In the genomic region with DNA sequence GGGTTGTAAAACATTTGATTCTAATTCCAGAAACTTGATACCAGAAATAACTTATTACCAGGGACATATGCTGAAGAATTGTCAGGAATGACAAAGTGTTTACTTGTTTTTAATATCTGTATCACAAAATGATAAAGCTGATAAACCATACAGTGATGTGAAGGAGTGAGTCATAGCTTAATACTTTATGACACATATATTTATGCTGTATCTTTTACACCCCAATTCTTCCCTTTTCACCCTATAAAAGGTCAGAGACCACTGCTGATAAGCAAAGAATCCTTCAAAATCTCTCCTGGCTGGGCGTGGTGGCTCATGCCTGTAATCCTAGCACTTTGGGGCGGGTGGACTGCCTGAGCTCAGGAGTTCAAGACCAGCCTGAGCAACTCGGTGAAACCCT, we compare ENCODE assay signal across 15 cellular contexts. TPM values are rescaled to one million over a fixed set of nuclear protein-coding genes. Genes with fewer than 3 reads are reported as not detected.
A peak's percentile ranks its signal among the peaks of the same experiment; 100 is the strongest.
DNase-seq lines count a peak whose midpoint lies in the region; ATAC-seq, FAIRE-seq and TF ChIP-seq lines count a peak whose summit lies in the region.
"Had no signal": no experiment of that assay in that cellular context is flagged by ENCODE, and none has a peak within 500 bp of the region (broad histone marks: within the 10 kb centered on the region; RNA-seq: fewer than 3 reads in every experiment).

No MANE protein-coding gene starts in this region.

- no peak for TF ChIP-seq POLR2A in HepG2 (IDR thresholded peaks at IDR 0.05; ENCODE audit: insufficient read depth in 1 of 2, low read depth in 2 of 2, low read length in 2 of 2)

- peaks cover 51% of the 10 kb centered on the region for H3K4me1 Mint-ChIP-seq in brain
- peaks cover 82 to 86% of the 10 kb centered on the region in 2 donors for H3K4me1 Mint-ChIP-seq in natural killer cell
- H3K4me1 Mint-ChIP-seq in GM23338: peaks cover 34% of the 10 kb centered on the region

- H3K9me3 ChIP-seq in BLaER1: no peaks in the 10 kb centered on the region
- H3K9me3 ChIP-seq in Karpas-422 (ENCODE audit: low read length): no peaks in the 10 kb centered on the region
- no peaks in the 10 kb centered on the region for H3K9me3 ChIP-seq in HepG2 (ENCODE audit: low read length)
- H3K9me3 ChIP-seq: gastroesophageal sphincter had no signal

- WGBS in HepG2 (ENCODE audit: low lambda C conversion rate): 73% methylated on average over 3 of the region's 3 CpGs

- H2AFZ ChIP-seq in Karpas-422 (ENCODE audit: low read length) (no peak overlapping the region), HepG2 (ENCODE audit: low read length) (no peak overlapping the region), GM23338 (no peak overlapping the region)

- H3K27ac ChIP-seq in BLaER1: peak overlapping the region; percentile 92
- peak overlapping the region; percentile 99 for H3K27ac ChIP-seq in Karpas-422 (ENCODE audit: low read length)
- H3K27ac ChIP-seq in HepG2 (ENCODE audit: extremely low read length, insufficient read depth, low read length): no peak overlapping the region
- no peak overlapping the region for H3K27ac ChIP-seq in GM23338 (ENCODE audit: low read depth)
- H3K27ac ChIP-seq: neural progenitor cell had no signal

- CTCF ChIA-PET in HepG2 (lab: Yijun Ruan, JAX; ENCODE audit: low intra/inter-chr PET ratio, low total read pairs): no interaction called here

- H3K4me2 ChIP-seq in BLaER1 (peak overlapping the region; percentile 79), Karpas-422 (ENCODE audit: low read depth, low read length, poor library complexity, severe bottlenecking) (peak overlapping the region; percentile 81), HepG2 (ENCODE audit: low read depth, low read length) (no peak overlapping the region), GM23338 (no peak overlapping the region)

- H3K9me3 Mint-ChIP-seq in brain: peaks cover 0 to 7% (median 2%) of the 10 kb centered on the region in 5 experiments
- H3K9me3 Mint-ChIP-seq in natural killer cell: no peaks in the 10 kb centered on the region
- H3K9me3 Mint-ChIP-seq in GM23338: no peaks in the 10 kb centered on the region
- H3K9me3 Mint-ChIP-seq: activated naive CD8-positive, alpha-beta T cell treated with anti-CD3 and anti-CD28 coated beads, Interleukin-2, amount 10 ng/mL, durations not matched to agents 7 days and 5 days; neural progenitor cell had no signal

- FAIRE-seq in HepG2 (lab: Jason Lieb, UNC): no peak

- TF ChIP-seq RAD21 in HepG2 (CRISPR knock-in tag; IDR thresholded peaks at IDR 0.05): no peak

- peak overlapping the region in 2 of 5 experiments; percentile 34 to 73 for H3K4me3 Mint-ChIP-seq in brain
- H3K4me3 Mint-ChIP-seq in natural killer cell: peak overlapping the region; percentile 73
- no peak overlapping the region for H3K4me3 Mint-ChIP-seq in GM23338
- H3K4me3 Mint-ChIP-seq: activated naive CD8-positive, alpha-beta T cell treated with anti-CD3 and anti-CD28 coated beads, Interleukin-2, amount 10 ng/mL, durations not matched to agents 7 days and 5 days; neural progenitor cell had no signal

- peak overlapping the region; percentile 75 for H3K9ac ChIP-seq in BLaER1
- H3K9ac ChIP-seq in Karpas-422 (ENCODE audit: low read length): peak overlapping the region; percentile 70
- H3K9ac ChIP-seq in HepG2 (ENCODE audit: insufficient read depth, low read depth, low read length): no peak overlapping the region
- H3K9ac ChIP-seq: neural progenitor cell had no signal

- H3K27me3 ChIP-seq in BLaER1: no peaks in the 10 kb centered on the region
- no peaks in the 10 kb centered on the region for H3K27me3 ChIP-seq in Karpas-422 (ENCODE audit: low read length)
- H3K27me3 ChIP-seq in HepG2 (ENCODE audit: control insufficient read depth in 1 of 2, insufficient read depth in 2 of 2, low read length in 2 of 2): no peaks in the 10 kb centered on the region
- no peaks in the 10 kb centered on the region for H3K27me3 ChIP-seq in GM23338 (ENCODE audit: insufficient read depth)
- H3K27me3 ChIP-seq: gastroesophageal sphincter, neural progenitor cell had no signal

- ATAC-seq in natural killer cell (no peak), left colon (no peak), HepG2 (no peak), GM23338 (no peak)
- ATAC-seq: gastroesophageal sphincter had no signal

- intact Hi-C loops in natural killer cell (cut with micrococcal nuclease): no loop called here
- intact Hi-C loops in left colon (cut with DNase I, micrococcal nuclease): no loop called here
- intact Hi-C loops in HepG2 (cut with micrococcal nuclease; ENCODE audit: unreplicated experiment): loop anchor here (5.0 to 10.0 kb wide), 3 partner anchors 62 to 125 kb away; no protein-coding TSS in a partner anchor

- H3K9me2 ChIP-seq in Karpas-422 (replicated peaks; ENCODE audit: insufficient read depth, low read length) (no peaks in the 10 kb centered on the region), GM23338 (ENCODE audit: insufficient read depth) (peaks cover 4% of the 10 kb centered on the region; the same call in 1 of the 2 replicates)

- DNase-seq in Karpas-422: peak; percentile 59
- no peak for DNase-seq in natural killer cell
- DNase-seq in left colon: no peak
- no peak for DNase-seq in HepG2 (ENCODE audit: low spot score)
- DNase-seq in UCSD-AML1 (lab: John Stamatoyannopoulos, UW; ENCODE audit: unreplicated experiment): no peak
- no peak for DNase-seq in GM23338 (ENCODE audit: low spot score)
- DNase-seq: activated CD4-positive, alpha-beta T cell treated with anti-CD3 and anti-CD28 coated beads, Interleukin-2, amount 50 U/mL, for 48 hours; activated naive CD8-positive, alpha-beta T cell treated with anti-CD3 and anti-CD28 coated beads, Interleukin-2, amount 10 ng/mL, durations not matched to agents 7 days and 5 days; cortex of kidney; NCI-H2081 treated with DMSO at 0.1 percent for 48 hours; SW 1271 had no signal

- H3K36me3 Mint-ChIP-seq in brain (no peaks in the 10 kb centered on the region), natural killer cell (no peaks in the 10 kb centered on the region), GM23338 (ENCODE audit: low read depth) (no peaks in the 10 kb centered on the region)
- H3K36me3 Mint-ChIP-seq: neural progenitor cell had no signal

- H3K4me3 ChIP-seq in BLaER1 (no peak overlapping the region), Karpas-422 (ENCODE audit: low read length) (peak overlapping the region; percentile 47), HepG2 (replicated peaks in 1 of 3; ENCODE audit: insufficient read depth in 1 of 3, low read depth in 2 of 3, low read length in 3 of 3) (no peak overlapping the region), GM23338 (no peak overlapping the region)
- H3K4me3 ChIP-seq: gastroesophageal sphincter, neural progenitor cell had no signal

- TF ChIP-seq CTCF in brain (conservative IDR thresholded peaks at IDR 0.05): no peak
- TF ChIP-seq CTCF in natural killer cell (IDR thresholded peaks at IDR 0.05): no peak
- no peak for TF ChIP-seq CTCF in HepG2 (CRISPR knock-in tag; IDR thresholded peaks at IDR 0.05)
- TF ChIP-seq CTCF in GM23338 (conservative IDR thresholded peaks at IDR 0.05; ENCODE audit: low read depth in 2 of 2): no peak

- H4K20me1 ChIP-seq in BLaER1 (peaks cover 29% of the 10 kb centered on the region), Karpas-422 (ENCODE audit: insufficient read depth, low read depth, low read length) (peaks cover 21% of the 10 kb centered on the region; the same call in 1 of the 2 replicates), HepG2 (ENCODE audit: insufficient read depth, low read length) (peaks cover 13% of the 10 kb centered on the region), GM23338 (replicated peaks; ENCODE audit: insufficient read depth) (no peaks in the 10 kb centered on the region)

- H3K27ac Mint-ChIP-seq in brain: peak overlapping the region in 3 of 5 experiments; percentile 59 to 84 (median 71)
- H3K27ac Mint-ChIP-seq in natural killer cell: peak overlapping the region; percentile 98 to 99
- H3K27ac Mint-ChIP-seq in GM23338: no peak overlapping the region
- H3K27ac Mint-ChIP-seq: activated naive CD8-positive, alpha-beta T cell treated with anti-CD3 and anti-CD28 coated beads, Interleukin-2, amount 10 ng/mL, durations not matched to agents 7 days and 5 days; neural progenitor cell had no signal

- H3K27me3 Mint-ChIP-seq in brain (peaks cover 10% of the 10 kb centered on the region), natural killer cell (ENCODE audit: low read depth in 2 of 2) (peaks cover 0 to 4% of the 10 kb centered on the region in 2 donors), GM23338 (ENCODE audit: insufficient read depth, low read depth, poor library complexity) (peaks cover 7% of the 10 kb centered on the region)

- H3F3A ChIP-seq in GM23338 (replicated peaks; ENCODE audit: low read depth): no peaks in the 10 kb centered on the region

- BruUV-seq in HepG2 (replicated peaks; lab: Mats Ljungman, UMichigan): no TSS peak

- H3K4me1 ChIP-seq in BLaER1 (peaks cover 58% of the 10 kb centered on the region), Karpas-422 (ENCODE audit: low read length) (peaks cover 58% of the 10 kb centered on the region), HepG2 (ENCODE audit: insufficient read depth, low read length) (peaks cover 35% of the 10 kb centered on the region), GM23338 (ENCODE audit: insufficient read depth) (peaks cover 32% of the 10 kb centered on the region)

- in situ Hi-C loops in HepG2 (cut with HindIII; ENCODE audit: extremely low pct_ligation_motif_present, low pct_unique_long_range_greater_than_20kb): no loop called here

- H3K36me3 ChIP-seq in BLaER1 (no peaks in the 10 kb centered on the region), Karpas-422 (ENCODE audit: insufficient read depth, low read length) (peaks cover 3% of the 10 kb centered on the region; the same call in 1 of the 2 replicates), HepG2 (replicated peaks in 1 of 2; ENCODE audit: control insufficient read depth in 1 of 2, insufficient read depth in 2 of 2, low read length in 2 of 2) (no peaks in the 10 kb centered on the region), GM23338 (ENCODE audit: insufficient read depth) (no peaks in the 10 kb centered on the region)
- H3K36me3 ChIP-seq: gastroesophageal sphincter, neural progenitor cell had no signal

- POLR2A ChIA-PET in HepG2 (lab: Yijun Ruan, JAX): no interaction called here

- H3K79me2 ChIP-seq in Karpas-422 (ENCODE audit: low read length): peaks cover 34% of the 10 kb centered on the region
- H3K79me2 ChIP-seq in HepG2 (ENCODE audit: insufficient read depth, low read length): peaks cover 31% of the 10 kb centered on the region
- peaks cover 27% of the 10 kb centered on the region for H3K79me2 ChIP-seq in GM23338 (replicated peaks; ENCODE audit: insufficient read depth)

- TF ChIP-seq EP300 in HepG2 (IDR thresholded peaks at IDR 0.05; ENCODE audit: low read depth in 2 of 2, low read length in 2 of 2): no peak
- no peak for TF ChIP-seq EP300 in HepG2 (CRISPR knock-in tag; IDR thresholded peaks at IDR 0.05; ENCODE audit: borderline replicate concordance)

RNA-seq across cellular contexts. Expression of a gene that starts 1.6 kb away (rescaled TPM):
- 200 and 267 TPM in 2 replicates for total RNA-seq in Karpas-422 (2014; rRNA removed; shearing (Covaris generic); ENCODE audit: low replicate concordance)
- 93.5 TPM for polyA plus RNA-seq in brain (ENCODE audit: insufficient read depth, low read depth, low replicate concordance)
- total RNA-seq in natural killer cell: 100 to 1,000 TPM; 159 to 283 (median 207) TPM
- total RNA-seq in left colon: 10 to 100 TPM; 30.8 to 31.6 TPM
- total RNA-seq in HepG2 (2016; rRNA removed; fragmentation: Illumina TruSeq; extraction: Trizol): 34.5 and 59.9 TPM in 2 replicates
- 3.2 and 3.3 TPM in 2 replicates for total RNA-seq in HepG2 (2016; cell fraction: cytosol; rRNA removed; fragmentation: Illumina TruSeq; extraction: Trizol; ENCODE audit: low read depth)
- total RNA-seq in HepG2 (2016; cell fraction: insoluble cytoplasmic fraction; rRNA removed; fragmentation: Illumina TruSeq; extraction: Trizol): 28.5 and 57.7 TPM in 2 replicates
- total RNA-seq in HepG2 (2016; cell fraction: membrane; rRNA removed; fragmentation: Illumina TruSeq; extraction: Trizol): 11.0 and 11.4 TPM in 2 replicates
- total RNA-seq in HepG2 (2016; cell fraction: nucleus; rRNA removed; fragmentation: Illumina TruSeq; extraction: Trizol): 35.9 and 36.8 TPM in 2 replicates
- polyA plus RNA-seq in HepG2 (2011; rRNA removed): 45.9 and 67.9 TPM in 2 replicates
- 44.7 and 50.7 TPM in 2 replicates for polyA plus RNA-seq in HepG2 (2011; cell fraction: cytosol; rRNA removed)
- 22.5 and 24.0 TPM in 2 replicates for polyA plus RNA-seq in HepG2 (2011; cell fraction: nucleus; rRNA removed)
- polyA plus RNA-seq in HepG2 (2012): 38.3 and 53.1 TPM in 2 replicates
- polyA plus RNA-seq in HepG2 (2016; cell fraction: cytosol; fragmentation: Illumina TruSeq; extraction: Trizol; ENCODE audit: low read depth): 2.5 and 2.7 TPM in 2 replicates
- polyA plus RNA-seq in HepG2 (2016; cell fraction: insoluble cytoplasmic fraction; fragmentation: Illumina TruSeq; extraction: Trizol; ENCODE audit: low read depth): 79.4 and 84.4 TPM in 2 replicates
- 9.2 and 9.5 TPM in 2 replicates for polyA plus RNA-seq in HepG2 (2016; cell fraction: membrane; fragmentation: Illumina TruSeq; extraction: Trizol; ENCODE audit: low read depth)
- 23.3 and 29.2 TPM in 2 replicates for polyA plus RNA-seq in HepG2 (2016; cell fraction: nucleus; fragmentation: Illumina TruSeq; extraction: Trizol; ENCODE audit: insufficient read depth, low read depth)
- 44.6 and 79.7 TPM in 2 replicates for polyA minus RNA-seq in HepG2 (2011; rRNA and poly(A)+ RNA removed; ENCODE audit: low replicate concordance)
- 60.2 and 76.8 TPM in 2 replicates for polyA minus RNA-seq in HepG2 (2011; cell fraction: cytosol; rRNA and poly(A)+ RNA removed)
- polyA minus RNA-seq in HepG2 (2011; cell fraction: nucleus; rRNA and poly(A)+ RNA removed): 83.6 and 91.6 TPM in 2 replicates
- total RNA-seq in GM23338 (2014; rRNA removed; shearing (Covaris generic)): 33.9 and 40.4 TPM in 2 replicates
- polyA plus RNA-seq in GM23338 (2016; fragmentation: Nextera tagmentation; extraction: Ambion mirVana): 17.8 and 19.0 TPM in 2 replicates

Comparison
In these comparisons a context has a peak if more than half of its experiments do, and no peak if none do; other contexts are left out.
1. H3K27ac ChIP-seq: peak in BLaER1 (single experiment) and Karpas-422 (single experiment); none in HepG2 (single experiment) and GM23338 (single experiment).
2. H3K4me2 ChIP-seq: peak in BLaER1 (single experiment) and Karpas-422 (single experiment); none in HepG2 (single experiment) and GM23338 (single experiment).